ENCODE assay signal across 22 cellular contexts in the genomic region with DNA sequence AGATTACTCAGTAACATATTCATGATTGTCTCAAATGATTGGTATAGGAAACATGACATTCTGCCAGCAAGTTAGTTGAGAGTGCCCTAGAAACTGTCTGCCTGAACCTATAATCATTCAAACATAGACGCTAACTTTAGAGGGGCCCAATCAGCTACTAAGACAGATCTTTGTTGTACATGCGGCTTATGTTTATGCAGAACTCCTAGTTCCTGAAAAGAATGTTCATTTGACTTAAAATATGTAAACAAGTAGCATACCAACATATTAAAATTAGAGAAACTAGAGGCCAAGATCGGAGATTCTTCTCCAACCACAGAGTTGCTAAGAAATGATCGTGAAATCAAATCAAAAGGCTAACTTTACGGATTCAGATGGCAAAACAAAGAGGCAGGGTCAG. TPM values are rescaled to one million over a fixed set of nuclear protein-coding genes. Genes with fewer than 3 reads are reported as not detected.
DNase-seq lines count a peak whose midpoint lies in the region; TF ChIP-seq lines count a peak whose summit lies in the region.
"Had no signal": no experiment of that assay in that cellular context is flagged by ENCODE, and none has a peak within 500 bp of the region (broad histone marks: within the 10 kb centered on the region; RNA-seq: fewer than 3 reads in every experiment).

No MANE protein-coding gene starts in this region.

- H3K4me3 ChIP-seq in SJSA1, result no peak overlapping the region
- H3K4me3 ChIP-seq: SK-N-MC had no signal

- no peaks in the 10 kb centered on the region for H3K9me3 ChIP-seq in SJSA1 (replicated peaks)

- no peaks in the 10 kb centered on the region for H3K27me3 ChIP-seq in SJSA1 (replicated peaks)

- DNase-seq in AG09319 (ENCODE audit: extremely low read depth, low read depth), result peak; percentile 12
- peak in 1 of 2 experiments; percentile 42 for DNase-seq in SJSA1 (ENCODE audit: low read depth in 1 of 2, low spot score in 2 of 2)
- DNase-seq in fibroblast of the conjunctiva (ENCODE audit: low read depth), result peak; percentile 4
- peak; percentile 5 for DNase-seq in non-pigmented ciliary epithelial cell (ENCODE audit: low read depth)
- DNase-seq in AG20443 (ENCODE audit: low spot score), result no peak
- DNase-seq in activated CD4-positive, alpha-beta T cell treated with anti-CD3 and anti-CD28 coated beads for 4 hours, result no peak
- no peak for DNase-seq in NCI-H1105 (lab: John Stamatoyannopoulos, UW)
- DNase-seq: CD8-positive, alpha-beta memory T cell; DMS 273 treated with DMSO at 0.1 percent for 48 hours; DMS79 treated with DMSO at 0.1 percent for 48 hours; KBM-7; MV-4-11; NCI-H1105 treated with DMSO at 0.1 percent for 48 hours; NCI-H146; NCI-H1930; NCI-H2107; NCI-H446 treated with DMSO at 0.1 percent for 48 hours; NCI-H526; SHP77 treated with DMSO at 0.1 percent for 48 hours had no signal

- TF ChIP-seq CTCF in AG09319 (IDR thresholded peaks at IDR 0.05; ENCODE audit: low read depth, low read length), result no peak

- peak overlapping the region; percentile 31; the same call in 1 of the 2 replicates for H3K27ac ChIP-seq in SJSA1
- H3K27ac ChIP-seq: C4-2B, RWPE1, SK-N-MC had no signal

- peaks cover 19% of the 10 kb centered on the region for H3K4me1 ChIP-seq in SJSA1 (replicated peaks)

- peaks cover 4% of the 10 kb centered on the region for H3K36me3 ChIP-seq in SJSA1

RNA-seq across cellular contexts. Expression of gene METAP1D, which starts 4.2 kb away (rescaled TPM):
- total RNA-seq in SJSA1 (2014; rRNA removed; shearing (Covaris generic)), result 6.3 and 11.3 TPM in 2 replicates

Comparison
In these comparisons a context has a peak if more than half of its experiments do, and no peak if none do; other contexts are left out.
1. DNase-seq: peak in AG09319 (single experiment), fibroblast of the conjunctiva (single experiment) and non-pigmented ciliary epithelial cell (single experiment); none in AG20443 (single experiment), activated CD4-positive, alpha-beta T cell treated with anti-CD3 and anti-CD28 coated beads for 4 hours (0 of 2) and NCI-H1105 (single experiment).